In the genomic region with DNA sequence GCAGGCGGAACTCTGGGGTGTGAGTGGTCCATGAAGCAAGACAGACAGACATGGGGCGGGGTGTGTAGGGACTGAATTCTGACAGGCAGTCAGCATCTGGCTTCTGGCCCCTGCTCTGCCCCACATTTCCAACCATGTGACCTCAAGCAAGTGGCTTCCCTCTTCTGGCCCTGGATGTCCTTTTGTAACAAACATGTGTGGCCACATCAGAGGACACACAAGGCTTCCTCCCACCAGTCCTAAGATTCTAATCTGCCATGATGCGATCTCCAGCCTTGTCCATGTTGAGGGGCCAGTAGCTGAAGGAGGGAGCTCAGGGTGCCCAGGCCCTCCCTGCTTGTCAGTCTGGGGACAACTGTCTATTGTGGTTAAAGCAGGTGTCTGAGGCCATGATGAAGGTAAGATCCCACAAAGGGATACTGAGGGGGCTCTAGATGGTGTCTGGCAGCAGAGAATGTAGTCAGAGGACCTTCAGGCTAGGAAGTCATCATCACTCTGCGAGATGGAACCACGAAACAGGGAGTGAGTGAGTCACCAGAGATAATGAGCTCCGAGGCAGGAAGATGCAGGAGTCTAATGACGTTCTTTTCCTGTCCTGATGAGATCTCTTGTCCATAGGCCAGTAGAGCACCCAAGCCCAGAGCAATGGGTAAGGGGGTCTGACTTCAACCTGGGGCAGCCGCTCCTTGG, we compare ENCODE assay signal across 14 cellular contexts. TPM values are rescaled to one million over a fixed set of nuclear protein-coding genes. Genes with fewer than 3 reads are reported as not detected.
DNase-seq lines count a peak whose midpoint lies in the region; FAIRE-seq and TF ChIP-seq lines count a peak whose summit lies in the region.
"Had no signal": no experiment of that assay in that cellular context is flagged by ENCODE, and none has a peak within 500 bp of the region (broad histone marks: within the 10 kb centered on the region; RNA-seq: fewer than 3 reads in every experiment).

No MANE protein-coding gene starts in this region.

- no peaks in the 10 kb centered on the region for H3K79me2 ChIP-seq in keratinocyte (ENCODE audit: control insufficient read depth, insufficient read depth, low read length)

- H3K9me3 ChIP-seq in keratinocyte (ENCODE audit: control insufficient read depth, low read depth, low read length) = no peaks in the 10 kb centered on the region
- H3K9me3 ChIP-seq: sigmoid colon had no signal

- no peaks in the 10 kb centered on the region for H3K36me3 ChIP-seq in keratinocyte (ENCODE audit: control insufficient read depth in 2 of 2, extremely low read depth in 1 of 2, insufficient read depth in 2 of 2, low read length in 2 of 2)
- H3K36me3 ChIP-seq: sigmoid colon had no signal

- peak overlapping the region; percentile 90 for H3K27ac Mint-ChIP-seq in activated T-helper 2 cell treated with anti-CD3 and anti-CD28 coated beads, Interferon-gamma antibody, Interleukin-2, Interleukin-4, amounts not matched to agents 10 μg/mL and 5 μg/mL and 100 μg/mL, durations not matched to agents 14 hours and 24 hours and 36 hours
- H3K27ac Mint-ChIP-seq: immature natural killer cell, type B pancreatic cell had no signal

- H3K27ac ChIP-seq in keratinocyte (ENCODE audit: control insufficient read depth, insufficient read depth, low read length) = peak overlapping the region; percentile 86
- H3K27ac ChIP-seq: sigmoid colon had no signal

- no peaks in the 10 kb centered on the region for H3K27me3 ChIP-seq in keratinocyte (ENCODE audit: control insufficient read depth, extremely low read depth, insufficient read depth, low read length)
- H3K27me3 ChIP-seq: sigmoid colon had no signal

- dilution Hi-C loops in keratinocyte (cut with MboI; ENCODE audit: extremely low pct_ligation_motif_present, low sequenced_read_pairs) = no loop called here

- FAIRE-seq in keratinocyte (lab: Jason Lieb, UNC) = peak; percentile 98

- no peaks in the 10 kb centered on the region for H3K9me1 ChIP-seq in keratinocyte (ENCODE audit: control insufficient read depth, extremely low read depth, insufficient read depth, low read length)

- no peaks in the 10 kb centered on the region for H3K9me3 Mint-ChIP-seq in activated T-helper 2 cell treated with anti-CD3 and anti-CD28 coated beads, Interferon-gamma antibody, Interleukin-2, Interleukin-4, amounts not matched to agents 10 μg/mL and 5 μg/mL and 100 μg/mL, durations not matched to agents 14 hours and 24 hours and 36 hours
- H3K9me3 Mint-ChIP-seq: type B pancreatic cell had no signal

- no peak overlapping the region for H2AFZ ChIP-seq in keratinocyte (ENCODE audit: control insufficient read depth, low read length)

- no peak for TF ChIP-seq POLR2A in erythroblast (IDR thresholded peaks at IDR 0.05; ENCODE audit: low read length)

- H3K4me1 ChIP-seq in keratinocyte (ENCODE audit: control insufficient read depth, extremely low read depth, insufficient read depth, low read length) = peaks cover 33% of the 10 kb centered on the region

- no peak overlapping the region for H3K4me3 Mint-ChIP-seq in activated T-helper 2 cell treated with anti-CD3 and anti-CD28 coated beads, Interferon-gamma antibody, Interleukin-2, Interleukin-4, amounts not matched to agents 10 μg/mL and 5 μg/mL and 100 μg/mL, durations not matched to agents 14 hours and 24 hours and 36 hours (ENCODE audit: low read depth)
- H3K4me3 Mint-ChIP-seq: immature natural killer cell; naive thymus-derived CD4-positive, alpha-beta T cell; type B pancreatic cell had no signal

- H4K20me1 ChIP-seq in keratinocyte (ENCODE audit: control insufficient read depth, extremely low read depth, insufficient read depth, low read length) = no peaks in the 10 kb centered on the region

- no peak overlapping the region for H3K4me3 ChIP-seq in keratinocyte (ENCODE audit: control insufficient read depth in 2 of 3, extremely low read depth in 1 of 3, insufficient read depth in 2 of 3, low read depth in 1 of 3, low read length in 3 of 3)
- H3K4me3 ChIP-seq: sigmoid colon had no signal

- peaks cover 7% of the 10 kb centered on the region for H3K27me3 Mint-ChIP-seq in activated T-helper 2 cell treated with anti-CD3 and anti-CD28 coated beads, Interferon-gamma antibody, Interleukin-2, Interleukin-4, amounts not matched to agents 10 μg/mL and 5 μg/mL and 100 μg/mL, durations not matched to agents 14 hours and 24 hours and 36 hours (ENCODE audit: low read depth)

- intact Hi-C loops in activated T-helper 2 cell treated with anti-CD3 and anti-CD28 coated beads, Interferon-gamma antibody, Interleukin-2, Interleukin-4, amounts not matched to agents 10 μg/mL and 5 μg/mL and 100 μg/mL, durations not matched to agents 14 hours and 24 hours and 36 hours (cut with micrococcal nuclease) = loop anchor here (1.0 to 10.0 kb wide), 3 partner anchors 7 to 133 kb away; a partner anchor contains a TSS

- peak overlapping the region; percentile 73 for H3K4me2 ChIP-seq in keratinocyte (ENCODE audit: control insufficient read depth, extremely low read depth, insufficient read depth, low read depth, low read length)

- peak overlapping the region; percentile 65 for H3K9ac ChIP-seq in keratinocyte (ENCODE audit: control insufficient read depth, extremely low read depth, insufficient read depth, low read length)

- DNase-seq in COLO829 (ENCODE audit: low spot score) = peak; percentile 47
- DNase-seq in LHCN-M2 (ENCODE audit: low read depth) = peak; percentile 68
- DNase-seq in activated T-helper 2 cell treated with anti-CD3 and anti-CD28 coated beads, Interferon-gamma antibody, Interleukin-2, Interleukin-4, amounts not matched to agents 10 μg/mL and 5 μg/mL and 100 μg/mL, durations not matched to agents 14 hours and 24 hours and 36 hours (ENCODE audit: low spot score) = peak; percentile 13
- peak; percentile 65 for DNase-seq in keratinocyte (ENCODE audit: low read depth, low spot score)
- DNase-seq in DMS153 treated with DMSO at 0.1 percent for 48 hours (lab: John Stamatoyannopoulos, UW; ENCODE audit: unreplicated experiment) = no peak
- DNase-seq in erythroblast (lab: John Stamatoyannopoulos, UW) = no peak
- no peak for DNase-seq in NCI-H526 treated with DMSO at 0.1 percent for 48 hours (lab: John Stamatoyannopoulos, UW)
- no peak for DNase-seq in NCI-H1930 (lab: John Stamatoyannopoulos, UW)
- DNase-seq: immature natural killer cell; naive thymus-derived CD4-positive, alpha-beta T cell; sigmoid colon had no signal

- no peak for TF ChIP-seq CTCF in keratinocyte (optimal IDR thresholded peaks at IDR 0.05 in 1 of 3, IDR thresholded peaks at IDR 0.05 in 1 of 3, conservative IDR thresholded peaks at IDR 0.05 in 1 of 3; ENCODE audit: extremely low read depth in 1 of 3, insufficient read depth in 2 of 3, low read length in 3 of 3)

- peaks cover 26% of the 10 kb centered on the region for H3K4me1 Mint-ChIP-seq in activated T-helper 2 cell treated with anti-CD3 and anti-CD28 coated beads, Interferon-gamma antibody, Interleukin-2, Interleukin-4, amounts not matched to agents 10 μg/mL and 5 μg/mL and 100 μg/mL, durations not matched to agents 14 hours and 24 hours and 36 hours (ENCODE audit: low read depth)
- H3K4me1 Mint-ChIP-seq: immature natural killer cell had no signal

- H3K36me3 Mint-ChIP-seq in activated T-helper 2 cell treated with anti-CD3 and anti-CD28 coated beads, Interferon-gamma antibody, Interleukin-2, Interleukin-4, amounts not matched to agents 10 μg/mL and 5 μg/mL and 100 μg/mL, durations not matched to agents 14 hours and 24 hours and 36 hours (ENCODE audit: low read depth) = no peaks in the 10 kb centered on the region
- H3K36me3 Mint-ChIP-seq: immature natural killer cell; naive thymus-derived CD4-positive, alpha-beta T cell; type B pancreatic cell had no signal

RNA-seq across cellular contexts. Expression of a gene that starts 27.4 kb away (rescaled TPM):
- 3.3 and 5.7 TPM in 2 replicates for total RNA-seq in LHCN-M2 (2014; rRNA removed)
- 1.1 TPM for polyA plus RNA-seq in LHCN-M2 (2012)
- total RNA-seq in activated T-helper 2 cell treated with anti-CD3 and anti-CD28 coated beads, Interferon-gamma antibody, Interleukin-2, Interleukin-4, amounts not matched to agents 10 μg/mL and 5 μg/mL and 100 μg/mL, durations not matched to agents 14 hours and 24 hours and 36 hours = 0.18 TPM in 1 of 2 replicates, not detected in the other
- polyA plus RNA-seq in keratinocyte = 0.26 to 0.35 TPM (median 0.31 TPM) in 3 replicates
- 0.30 TPM for polyA plus RNA-seq in keratinocyte (2011; ENCODE audit: low read depth)
- 0.30 and 0.47 TPM in 2 replicates for polyA plus RNA-seq in keratinocyte (2011; cell fraction: cytosol; rRNA removed)
- 0.43 and 1.0 TPM in 2 replicates for polyA plus RNA-seq in keratinocyte (2011; cell fraction: nucleus; rRNA removed)
- 0.32 and 0.61 TPM in 2 replicates for polyA plus RNA-seq in keratinocyte (2012; ENCODE audit: low replicate concordance)
- 0.23 to 0.56 TPM (median 0.29 TPM) in 3 replicates for polyA minus RNA-seq in keratinocyte
- polyA minus RNA-seq in keratinocyte (2011; cell fraction: cytosol; rRNA and poly(A)+ RNA removed) = 0.77 TPM
- polyA minus RNA-seq in keratinocyte (2011; cell fraction: nucleus; rRNA and poly(A)+ RNA removed) = not detected in 2 replicates
- total RNA-seq: activated CD8-positive, alpha-beta memory T cell treated with anti-CD3 and anti-CD28 coated beads for 36 hours; naive thymus-derived CD4-positive, alpha-beta T cell; NCI-H460 had no signal
- polyA plus RNA-seq: immature natural killer cell; naive thymus-derived CD4-positive, alpha-beta T cell had no signal

Comparison
In these comparisons a context has a peak if more than half of its experiments do, and no peak if none do; other contexts are left out.
1. DNase-seq: peak in COLO829 (single experiment), LHCN-M2 (single experiment), activated T-helper 2 cell treated with anti-CD3 and anti-CD28 coated beads, Interferon-gamma antibody, Interleukin-2, Interleukin-4, amounts not matched to agents 10 μg/mL and 5 μg/mL and 100 μg/mL, durations not matched to agents 14 hours and 24 hours and 36 hours (single experiment) and keratinocyte (single experiment); none in DMS153 treated with DMSO at 0.1 percent for 48 hours (single experiment), erythroblast (0 of 2), NCI-H526 treated with DMSO at 0.1 percent for 48 hours (single experiment) and NCI-H1930 (0 of 2).